ENCODE assay signal across 13 cellular contexts in genomic region chrX:118595501-118596042, GRCh38.
DNase-seq lines count a peak whose midpoint lies in the region; ATAC-seq lines count a peak whose summit lies in the region.
"Had no signal": no experiment of that assay in that cellular context is flagged by ENCODE, and none has a peak within 500 bp of the region (broad histone marks: within the 10 kb centered on the region; RNA-seq: fewer than 3 reads in every experiment).

No MANE protein-coding gene starts in this region.

- H3K4me3 Mint-ChIP-seq in memory B cell, result no peak overlapping the region
- H3K4me3 Mint-ChIP-seq: nephron had no signal

- DNase-seq in NCI-H2029 treated with DMSO at 0.1 percent for 48 hours (lab: John Stamatoyannopoulos, UW) (peak; percentile 4), NCI-H2029 (lab: John Stamatoyannopoulos, UW) (no peak), DMS79 (lab: John Stamatoyannopoulos, UW) (peak; percentile 50), NCI-H69 (lab: John Stamatoyannopoulos, UW) (peak; percentile 85), memory B cell (ENCODE audit: low spot score in 2 of 2) (no peak), DMS153 treated with DMSO at 0.1 percent for 48 hours (lab: John Stamatoyannopoulos, UW; ENCODE audit: unreplicated experiment) (no peak)
- no peak for DNase-seq in effector CD4-positive, alpha-beta T cell
- DNase-seq: 8988T, kidney, SK-N-SH had no signal

- H3K4me1 Mint-ChIP-seq in memory B cell, result peaks cover 10% of the 10 kb centered on the region
- H3K4me1 Mint-ChIP-seq: nephron had no signal

- peaks cover 19% of the 10 kb centered on the region for H3K36me3 Mint-ChIP-seq in memory B cell

- no peaks in the 10 kb centered on the region for H3K27me3 Mint-ChIP-seq in memory B cell

- ATAC-seq in memory B cell (ENCODE audit: low read depth) (no peak), HG02970 (IDR thresholded peaks at IDR 0.05; ENCODE audit: low FRiP score, unreplicated experiment) (no peak)
- ATAC-seq: HepG2 had no signal

- H3K27ac Mint-ChIP-seq in memory B cell, result peak overlapping the region; percentile 90
- H3K27ac Mint-ChIP-seq: nephron had no signal

- H3K9me3 Mint-ChIP-seq in memory B cell, result no peaks in the 10 kb centered on the region
- H3K9me3 Mint-ChIP-seq: nephron had no signal

Comparison
In these comparisons a context has a peak if more than half of its experiments do, and no peak if none do; other contexts are left out.
1. DNase-seq: peak in NCI-H2029 treated with DMSO at 0.1 percent for 48 hours (single experiment), DMS79 (single experiment) and NCI-H69 (single experiment); none in NCI-H2029 (single experiment), memory B cell (0 of 2), DMS153 treated with DMSO at 0.1 percent for 48 hours (single experiment) and effector CD4-positive, alpha-beta T cell (single experiment).